ENCODE assay signal across 8 cellular contexts in genomic region chr6:147508073-147508870, GRCh38. TPM values are rescaled to one million over a fixed set of nuclear protein-coding genes. Genes with fewer than 3 reads are reported as not detected.
DNase-seq lines count a peak whose midpoint lies in the region; ATAC-seq and TF ChIP-seq lines count a peak whose summit lies in the region.

Gene SAMD5 (plus strand): TSS chr6:147508690. CDS start chr6:147508929, 239 bp downstream.

- H3K9me3 Mint-ChIP-seq in CD8-positive, alpha-beta memory T cell: no peaks in the 10 kb centered on the region
- no peaks in the 10 kb centered on the region for H3K9me3 Mint-ChIP-seq in stimulated activated naive CD8-positive, alpha-beta T cell treated with anti-CD3 and anti-CD28 coated beads, Interleukin-15, amount 100 ng/mL, for 72 hours

- peak in 1 of 2 donors; percentile 11 for TF ChIP-seq RAD21 in liver (IDR thresholded peaks at IDR 0.05)

- ATAC-seq in GM19324 (IDR thresholded peaks at IDR 0.05; ENCODE audit: low FRiP score, unreplicated experiment) (peak; percentile 49), HG03460 (IDR thresholded peaks at IDR 0.05; ENCODE audit: unreplicated experiment) (peak; percentile 56)
- peak; percentile 55 for ATAC-seq in stimulated activated naive CD8-positive, alpha-beta T cell treated with anti-CD3 and anti-CD28 coated beads, Interleukin-15, amount 100 ng/mL, for 72 hours

- TF ChIP-seq CTCF in liver (IDR thresholded peaks at IDR 0.05; ENCODE audit: low read depth, low read length, missing input control): no peak

- CTCF ChIA-PET in CD8-positive, alpha-beta memory T cell (lab: Charles Lee): no interaction called here

- H3K4me1 Mint-ChIP-seq in CD8-positive, alpha-beta memory T cell: peaks cover 10 to 26% (median 14%) of the 10 kb centered on the region in 3 donors
- H3K4me1 Mint-ChIP-seq in stimulated activated naive CD8-positive, alpha-beta T cell treated with anti-CD3 and anti-CD28 coated beads, Interleukin-15, amount 100 ng/mL, for 72 hours: peaks cover 33% of the 10 kb centered on the region

- peaks cover 21% of the 10 kb centered on the region for H3K27me3 ChIP-seq in CD8-positive, alpha-beta memory T cell (ENCODE audit: insufficient read depth, low read length, poor library complexity, severe bottlenecking)
- H3K27me3 ChIP-seq in duodenal mucosa (ENCODE audit: control insufficient read depth in 1 of 2, insufficient read depth in 2 of 2, low read length in 2 of 2) (peaks cover 0 to 7% of the 10 kb centered on the region in 2 donors), liver (ENCODE audit: control insufficient read depth in 4 of 4, insufficient read depth in 4 of 4, low read length in 3 of 4) (no peaks in the 10 kb centered on the region)

- H3K36me3 ChIP-seq in CD8-positive, alpha-beta memory T cell (ENCODE audit: insufficient read depth, low read length): no peaks in the 10 kb centered on the region
- no peaks in the 10 kb centered on the region for H3K36me3 ChIP-seq in SK-N-MC (ENCODE audit: insufficient read depth, low read length)
- H3K36me3 ChIP-seq in duodenal mucosa (ENCODE audit: control insufficient read depth in 1 of 2, insufficient read depth in 2 of 2, low read length in 2 of 2): no peaks in the 10 kb centered on the region
- peaks cover 0 to 2% (median under 1%) of the 10 kb centered on the region in 4 donors for H3K36me3 ChIP-seq in liver (ENCODE audit: control insufficient read depth in 4 of 4, insufficient read depth in 3 of 4, low read depth in 1 of 4, low read length in 3 of 4)

- DNase-seq in CD8-positive, alpha-beta memory T cell: no peak
- no peak for DNase-seq in SK-N-MC (ENCODE audit: low read depth, low spot score)
- peak; percentile 17 to 20 for DNase-seq in stimulated activated naive CD8-positive, alpha-beta T cell treated with anti-CD3 and anti-CD28 coated beads, Interleukin-15, amount 100 ng/mL, for 72 hours
- no peak for DNase-seq in middle frontal gyrus (ENCODE audit: extremely low spot score, low spot score)

- no peaks in the 10 kb centered on the region for H3K9me3 ChIP-seq in CD8-positive, alpha-beta memory T cell (ENCODE audit: low read length)
- no peaks in the 10 kb centered on the region for H3K9me3 ChIP-seq in SK-N-MC (ENCODE audit: low read depth, low read length)
- H3K9me3 ChIP-seq in duodenal mucosa (ENCODE audit: control insufficient read depth in 1 of 2, low read length in 2 of 2): no peaks in the 10 kb centered on the region
- no peaks in the 10 kb centered on the region for H3K9me3 ChIP-seq in liver (ENCODE audit: control insufficient read depth in 4 of 4, low read length in 3 of 4)

- no peak within 1 kb of the TSS for H3K4me3 ChIP-seq in CD8-positive, alpha-beta memory T cell (ENCODE audit: low read length)
- H3K4me3 ChIP-seq in SK-N-MC (peak within 1 kb of the TSS; percentile 98), duodenal mucosa (ENCODE audit: low read depth in 1 of 2, low read length in 2 of 2) (peak within 1 kb of the TSS; percentile 75 to 79), liver (ENCODE audit: low read depth in 1 of 3, low read length in 3 of 3) (peak within 1 kb of the TSS; percentile 76 to 89 (median 85))

- H3K27ac Mint-ChIP-seq in CD8-positive, alpha-beta memory T cell: no peak within 1 kb of the TSS
- H3K27ac Mint-ChIP-seq in stimulated activated naive CD8-positive, alpha-beta T cell treated with anti-CD3 and anti-CD28 coated beads, Interleukin-15, amount 100 ng/mL, for 72 hours: no peak within 1 kb of the TSS

- peaks cover 40 to 55% of the 10 kb centered on the region in 2 donors for H3K27me3 Mint-ChIP-seq in CD8-positive, alpha-beta memory T cell
- peaks cover 66% of the 10 kb centered on the region for H3K27me3 Mint-ChIP-seq in stimulated activated naive CD8-positive, alpha-beta T cell treated with anti-CD3 and anti-CD28 coated beads, Interleukin-15, amount 100 ng/mL, for 72 hours

- POLR2A ChIA-PET in CD8-positive, alpha-beta memory T cell (lab: Charles Lee): no interaction called here

- peak within 1 kb of the TSS; percentile 52 for H3K9ac ChIP-seq in SK-N-MC (ENCODE audit: insufficient read length)
- peak within 1 kb of the TSS; percentile 34 to 57 for H3K9ac ChIP-seq in duodenal mucosa (ENCODE audit: low read depth in 1 of 2, low read length in 2 of 2)
- H3K9ac ChIP-seq in liver (ENCODE audit: low read depth in 1 of 2, low read length in 2 of 2): peak within 1 kb of the TSS; percentile 47 to 54

- no peaks in the 10 kb centered on the region for H3K36me3 Mint-ChIP-seq in CD8-positive, alpha-beta memory T cell

- H3K27ac ChIP-seq in CD8-positive, alpha-beta memory T cell (ENCODE audit: low read depth, low read length): no peak within 1 kb of the TSS
- no peak within 1 kb of the TSS for H3K27ac ChIP-seq in SK-N-MC
- H3K27ac ChIP-seq in duodenal mucosa (ENCODE audit: low read depth, low read length): no peak within 1 kb of the TSS
- H3K27ac ChIP-seq in liver (ENCODE audit: low read depth in 1 of 2, low read length in 2 of 2): peak within 1 kb of the TSS; percentile 86

- under 1% methylated on average over 86 of the region's 86 CpGs for WGBS in liver

- H3K4me3 Mint-ChIP-seq in CD8-positive, alpha-beta memory T cell: peak within 1 kb of the TSS in 6 of 7 donors; percentile 29 to 86 (median 60)
- H3K4me3 Mint-ChIP-seq in stimulated activated naive CD8-positive, alpha-beta T cell treated with anti-CD3 and anti-CD28 coated beads, Interleukin-15, amount 100 ng/mL, for 72 hours: peak within 1 kb of the TSS; percentile 83 to 85

- no peaks in the 10 kb centered on the region for H3K4me1 ChIP-seq in CD8-positive, alpha-beta memory T cell (ENCODE audit: insufficient read depth, low read length)
- H3K4me1 ChIP-seq in duodenal mucosa (ENCODE audit: control insufficient read depth in 1 of 2, insufficient read depth in 2 of 2, low read length in 2 of 2): peaks cover 4 to 13% of the 10 kb centered on the region in 2 donors
- peaks cover 2 to 32% (median 21%) of the 10 kb centered on the region in 4 donors for H3K4me1 ChIP-seq in liver (ENCODE audit: control insufficient read depth in 4 of 4, insufficient read depth in 4 of 4, low read length in 3 of 4)

TF ChIP-seq in liver, 16 proteins besides CTCF, POLR2A, EP300 and RAD21:
- TF ChIP-seq NR2F2 (IDR thresholded peaks at IDR 0.05): no peak
- no peak for TF ChIP-seq SP1 (IDR thresholded peaks at IDR 0.05)
- no peak for TF ChIP-seq HNF4A (conservative IDR thresholded peaks at IDR 0.05)
- TF ChIP-seq RXRA (IDR thresholded peaks at IDR 0.05): no peak
- TF ChIP-seq ATF3 (IDR thresholded peaks at IDR 0.05): no peak
- TF ChIP-seq REST (IDR thresholded peaks at IDR 0.05): peak; percentile 62
- peak; percentile 27 for TF ChIP-seq YY1 (IDR thresholded peaks at IDR 0.05)
TF ChIP-seq in liver: peak in this region for 2.

RNA-seq across cellular contexts. Expression of gene SAMD5, which starts in this region (rescaled TPM):
- total RNA-seq in CD8-positive, alpha-beta memory T cell: under 1 TPM; 0.02 to 0.04 TPM
- not detected for polyA plus RNA-seq in CD8-positive, alpha-beta memory T cell
- 1 to 10 TPM; 2.7 to 7.6 TPM for total RNA-seq in liver
- polyA plus RNA-seq in liver: 1 to 10 TPM; 3.1 to 3.2 TPM

Comparison
In these comparisons a context has a peak if more than half of its experiments do, and no peak if none do; other contexts are left out.
1. DNase-seq: peak in stimulated activated naive CD8-positive, alpha-beta T cell treated with anti-CD3 and anti-CD28 coated beads, Interleukin-15, amount 100 ng/mL, for 72 hours (2 of 2); none in CD8-positive, alpha-beta memory T cell (0 of 5), SK-N-MC (single experiment) and middle frontal gyrus (single experiment).
2. H3K27ac ChIP-seq: peak in liver (2 of 2); none in CD8-positive, alpha-beta memory T cell (single experiment), SK-N-MC (single experiment) and duodenal mucosa (single experiment).
3. Peak in every context shown above with its lines, with median percentiles within 50 percentile points of each other: ATAC-seq and H3K9ac ChIP-seq.